In the genomic region with DNA sequence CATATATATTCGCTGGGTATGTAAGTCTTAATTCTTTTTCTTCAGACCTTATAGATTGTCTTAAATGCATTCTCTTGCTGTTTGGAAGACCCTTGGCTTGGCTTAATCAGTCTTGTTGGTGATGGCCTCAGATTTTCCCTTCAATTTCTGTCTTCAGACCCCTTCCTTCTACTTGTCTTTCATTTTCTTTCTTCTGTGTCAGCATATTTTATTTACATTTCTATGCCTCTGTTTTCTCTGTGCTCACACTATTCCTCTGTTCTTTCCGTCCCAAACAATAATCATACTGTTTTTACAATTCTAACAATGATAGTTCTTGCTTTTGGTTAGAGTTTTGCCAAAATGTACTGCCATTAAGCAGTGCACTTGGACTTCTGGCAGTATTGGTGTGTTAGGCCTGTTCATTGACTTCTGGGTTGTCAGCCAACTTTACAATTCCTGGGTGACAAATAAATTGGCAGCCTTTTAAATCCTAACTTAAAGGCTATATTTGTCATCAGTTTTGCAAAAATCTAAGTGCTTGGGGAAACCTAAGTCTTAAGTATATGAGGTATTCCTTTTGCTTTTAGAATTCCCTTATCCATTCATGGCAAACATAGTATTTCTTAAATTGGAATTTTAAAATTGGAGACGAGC, we compare ENCODE assay signal across 17 cellular contexts. TPM values are rescaled to one million over a fixed set of nuclear protein-coding genes. Genes with fewer than 3 reads are reported as not detected.
DNase-seq lines count a peak whose midpoint lies in the region; ATAC-seq and TF ChIP-seq lines count a peak whose summit lies in the region.
"Had no signal": no experiment of that assay in that cellular context is flagged by ENCODE, and none has a peak within 500 bp of the region (broad histone marks: within the 10 kb centered on the region; RNA-seq: fewer than 3 reads in every experiment).

No MANE protein-coding gene starts in this region.

- no peaks in the 10 kb centered on the region for H3K9me3 Mint-ChIP-seq in Calu3 (ENCODE audit: low read depth, unreplicated experiment)
- peaks cover 0 to 2% (median 0%) of the 10 kb centered on the region in 9 donors for H3K9me3 Mint-ChIP-seq in naive thymus-derived CD8-positive, alpha-beta T cell
- H3K9me3 Mint-ChIP-seq: activated T-helper 17 cell treated with anti-CD3 and anti-CD28 coated beads, Interleukin-2, amount 50 U/mL, for 72 hours had no signal

- TF ChIP-seq CTCF in Calu3 (IDR thresholded peaks at IDR 0.05; ENCODE audit: unreplicated experiment): no peak
- TF ChIP-seq CTCF in epithelial cell of proximal tubule (conservative IDR thresholded peaks at IDR 0.05; ENCODE audit: low read depth, low read length): no peak
- TF ChIP-seq CTCF in osteoblast (IDR thresholded peaks at IDR 0.05; ENCODE audit: extremely low read depth, low read depth, low read length): no peak

- no peaks in the 10 kb centered on the region for H4K20me1 ChIP-seq in osteoblast (ENCODE audit: insufficient read depth, low read length)

- H3K4me3 ChIP-seq in epithelial cell of proximal tubule (ENCODE audit: low read depth, low read length) (peak overlapping the region; percentile 15), osteoblast (ENCODE audit: insufficient read depth, low read length) (peak overlapping the region; percentile 53)
- H3K4me3 ChIP-seq: esophagus squamous epithelium, left ventricle myocardium inferior had no signal

- no peaks in the 10 kb centered on the region for H3K27me3 Mint-ChIP-seq in Calu3 (ENCODE audit: unreplicated experiment)
- no peaks in the 10 kb centered on the region for H3K27me3 Mint-ChIP-seq in naive thymus-derived CD8-positive, alpha-beta T cell
- H3K27me3 Mint-ChIP-seq: activated CD4-positive, alpha-beta T cell treated with anti-CD3 and anti-CD28 coated beads for 36 hours; activated T-helper 17 cell treated with anti-CD3 and anti-CD28 coated beads, Interleukin-2, amount 50 U/mL, for 72 hours had no signal

- no peaks in the 10 kb centered on the region for H3K27me3 ChIP-seq in osteoblast (ENCODE audit: insufficient read depth, low read length)
- H3K27me3 ChIP-seq: esophagus squamous epithelium had no signal

- peak overlapping the region; percentile 81 for H3K27ac Mint-ChIP-seq in Calu3 (ENCODE audit: unreplicated experiment)
- H3K27ac Mint-ChIP-seq in naive thymus-derived CD8-positive, alpha-beta T cell: peak overlapping the region in 1 of 10 donors; percentile 70
- H3K27ac Mint-ChIP-seq: activated CD4-positive, alpha-beta T cell treated with anti-CD3 and anti-CD28 coated beads for 36 hours; activated T-helper 17 cell treated with anti-CD3 and anti-CD28 coated beads, Interleukin-2, amount 50 U/mL, for 72 hours had no signal

- ATAC-seq in naive thymus-derived CD8-positive, alpha-beta T cell: no peak
- no peak for ATAC-seq in GM21447 (IDR thresholded peaks at IDR 0.05; ENCODE audit: unreplicated experiment)
- ATAC-seq: activated CD4-positive, alpha-beta T cell treated with anti-CD3 and anti-CD28 coated beads for 36 hours; activated T-helper 17 cell treated with anti-CD3 and anti-CD28 coated beads, Interleukin-2, amount 50 U/mL, for 72 hours had no signal

- peaks cover 26% of the 10 kb centered on the region for H3K4me1 Mint-ChIP-seq in Calu3 (ENCODE audit: low read depth, unreplicated experiment)
- peaks cover 10 to 37% (median 29%) of the 10 kb centered on the region in 4 donors for H3K4me1 Mint-ChIP-seq in naive thymus-derived CD8-positive, alpha-beta T cell

- intact Hi-C loops in Calu3 (cut with micrococcal nuclease; ENCODE audit: unreplicated experiment): loop anchor here (1.0 to 10.0 kb wide), 3 partner anchors 107 to 525 kb away; no protein-coding TSS in a partner anchor

- H3K9me3 ChIP-seq in osteoblast (ENCODE audit: low read depth, low read length): no peaks in the 10 kb centered on the region
- H3K9me3 ChIP-seq: esophagus squamous epithelium had no signal

- peak overlapping the region; percentile 22 for H3K4me3 Mint-ChIP-seq in Calu3 (ENCODE audit: low read depth, unreplicated experiment)
- H3K4me3 Mint-ChIP-seq in naive thymus-derived CD8-positive, alpha-beta T cell: no peak overlapping the region
- H3K4me3 Mint-ChIP-seq: activated CD4-positive, alpha-beta T cell treated with anti-CD3 and anti-CD28 coated beads for 36 hours; activated T-helper 17 cell treated with anti-CD3 and anti-CD28 coated beads, Interleukin-2, amount 50 U/mL, for 72 hours had no signal

- no peaks in the 10 kb centered on the region for H3K36me3 ChIP-seq in osteoblast (ENCODE audit: insufficient read depth, low read length)
- H3K36me3 ChIP-seq: esophagus squamous epithelium, left ventricle myocardium inferior had no signal

- no peak overlapping the region for H2AFZ ChIP-seq in osteoblast (ENCODE audit: low read length)
- H2AFZ ChIP-seq: parathyroid adenoma had no signal

- H3K79me2 ChIP-seq in osteoblast (ENCODE audit: insufficient read depth, low read length): peaks cover 80% of the 10 kb centered on the region

- H3K4me2 ChIP-seq in osteoblast (ENCODE audit: insufficient read depth, low read length): peak overlapping the region; percentile 82

- CTCF ChIA-PET in Calu3 (lab: Charles Lee): interaction anchor here (1.0 to 2.0 kb wide), 6 partner anchors 9 to 187 kb away, joined by 3 to 27 read pairs (median 5); partner anchors contain the start of gene LOX

- H3K4me1 ChIP-seq in osteoblast (ENCODE audit: insufficient read depth, low read length): peaks cover 24% of the 10 kb centered on the region
- H3K4me1 ChIP-seq: parathyroid adenoma had no signal

- H3K36me3 Mint-ChIP-seq in Calu3 (ENCODE audit: insufficient read depth, unreplicated experiment): no peaks in the 10 kb centered on the region
- H3K36me3 Mint-ChIP-seq in naive thymus-derived CD8-positive, alpha-beta T cell: peaks cover 4 to 13% (median 5%) of the 10 kb centered on the region in 3 donors

- BruUV-seq in Calu3 (replicated peaks; lab: Mats Ljungman, UMichigan): no TSS peak

- H3K27ac ChIP-seq in osteoblast (ENCODE audit: low read depth, low read length): peak overlapping the region; percentile 85
- H3K27ac ChIP-seq: parathyroid adenoma had no signal

- DNase-seq in Calu3 (no peak), RPMI7951 (ENCODE audit: low read depth) (peak; percentile 36), epithelial cell of proximal tubule (ENCODE audit: low read depth) (no peak), osteoblast (ENCODE audit: insufficient read length, low spot score, missing footprints) (no peak), GDM1 (lab: John Stamatoyannopoulos, UW) (no peak), GM03348 (ENCODE audit: low spot score) (no peak)
- DNase-seq in naive thymus-derived CD8-positive, alpha-beta T cell: no peak
- DNase-seq: activated CD4-positive, alpha-beta T cell treated with anti-CD3 and anti-CD28 coated beads for 36 hours; caudate nucleus; esophagus squamous epithelium; left ventricle myocardium inferior; NCI-H1105 treated with DMSO at 0.1 percent for 48 hours; NCI-H526 treated with DMSO at 0.1 percent for 48 hours; substantia nigra had no signal

- POLR2A ChIA-PET in naive thymus-derived CD8-positive, alpha-beta T cell (lab: Charles Lee): no interaction called here

RNA-seq across cellular contexts. Expression of gene SRFBP1, which starts 8.0 kb away (rescaled TPM):
- total RNA-seq in Calu3 (2022) (27.3 and 30.6 TPM in 2 replicates), epithelial cell of proximal tubule (12.9 and 18.7 TPM in 2 replicates), osteoblast (15.9 and 20.0 TPM in 2 replicates)
- 11.3 and 17.2 TPM in 2 replicates for total RNA-seq in RPMI7951 (2014; rRNA removed; shearing (Covaris generic))
- total RNA-seq in naive thymus-derived CD8-positive, alpha-beta T cell: 10 to 100 TPM; 12.9 to 13.4 TPM
- 10 to 100 TPM; 12.8 to 15.5 (median 14.5) TPM for polyA plus RNA-seq in naive thymus-derived CD8-positive, alpha-beta T cell
